8 cellular contexts compared by ENCODE assay signal in genomic region chr19:16626796-16627193, GRCh38. TPM values are rescaled to one million over a fixed set of nuclear protein-coding genes. Genes with fewer than 3 reads are reported as not detected.
DNase-seq lines count a peak whose midpoint lies in the region; ATAC-seq and TF ChIP-seq lines count a peak whose summit lies in the region.

No MANE protein-coding gene starts in this region.

- DNase-seq in neural crest cell (ENCODE audit: low read depth, low spot score) (no peak), DMS79 (lab: John Stamatoyannopoulos, UW) (no peak), kidney glomerular epithelial cell (lab: John Stamatoyannopoulos, UW) (no peak), cerebellar nuclear complex (lab: John Stamatoyannopoulos, UW) (no peak)

- ATAC-seq in GM18502 (IDR thresholded peaks at IDR 0.05; ENCODE audit: poor library complexity, unreplicated experiment), result no peak

- H3K9ac ChIP-seq in BLaER1 (peak overlapping the region; percentile 97), OCI-LY1 (ENCODE audit: low read length) (peak overlapping the region; percentile 98), duodenal mucosa (ENCODE audit: low read depth in 1 of 2, low read length in 2 of 2) (peak overlapping the region; percentile 91 to 99)

- no peaks in the 10 kb centered on the region for H3K9me2 ChIP-seq in OCI-LY1 (ENCODE audit: low read depth, low read length)

- no peak overlapping the region for H2AFZ ChIP-seq in OCI-LY1 (ENCODE audit: low read length)

- H3K36me3 ChIP-seq in BLaER1 (peaks cover 60% of the 10 kb centered on the region), OCI-LY1 (ENCODE audit: insufficient read depth, low read length) (peaks cover 42% of the 10 kb centered on the region), duodenal mucosa (ENCODE audit: control insufficient read depth in 1 of 2, insufficient read depth in 2 of 2, low read length in 2 of 2) (peaks cover 6 to 37% of the 10 kb centered on the region in 2 donors)

- H3K27me3 Mint-ChIP-seq in neural crest cell (ENCODE audit: low read depth), result no peaks in the 10 kb centered on the region

- H4K20me1 ChIP-seq in BLaER1 (peaks cover 60% of the 10 kb centered on the region), OCI-LY1 (ENCODE audit: insufficient read depth, low read length) (no peaks in the 10 kb centered on the region)

- peak overlapping the region; percentile 75 for H3K27ac ChIP-seq in BLaER1
- H3K27ac ChIP-seq in OCI-LY1 (ENCODE audit: low read depth, low read length, poor library complexity, severe bottlenecking), result peak overlapping the region; percentile 47
- no peak overlapping the region for H3K27ac ChIP-seq in duodenal mucosa (ENCODE audit: low read depth, low read length)

- H3K36me3 Mint-ChIP-seq in neural crest cell (ENCODE audit: low read depth), result peaks cover 3% of the 10 kb centered on the region

- TF ChIP-seq CTCF in OCI-LY1 (IDR thresholded peaks at IDR 0.05; ENCODE audit: low read length), result no peak
- no peak for TF ChIP-seq CTCF in neural crest cell (conservative IDR thresholded peaks at IDR 0.05)

- H3K4me1 Mint-ChIP-seq in neural crest cell, result peaks cover 27% of the 10 kb centered on the region

- H3K4me2 ChIP-seq in BLaER1 (peak overlapping the region; percentile 92), OCI-LY1 (ENCODE audit: low read length) (peak overlapping the region; percentile 84)

- no peaks in the 10 kb centered on the region for H3K9me3 Mint-ChIP-seq in neural crest cell

- H3F3A ChIP-seq in OCI-LY1 (ENCODE audit: insufficient read depth, low read length), result peaks cover 8% of the 10 kb centered on the region

- peaks cover 28% of the 10 kb centered on the region for H3K4me1 ChIP-seq in BLaER1
- H3K4me1 ChIP-seq in OCI-LY1 (ENCODE audit: insufficient read depth, low read length, severe bottlenecking), result peaks cover 71% of the 10 kb centered on the region
- H3K4me1 ChIP-seq in duodenal mucosa (ENCODE audit: control insufficient read depth in 1 of 2, insufficient read depth in 2 of 2, low read length in 2 of 2), result peaks cover 17 to 30% of the 10 kb centered on the region in 2 donors

- H3K79me2 ChIP-seq in OCI-LY1 (ENCODE audit: insufficient read depth, low read length), result peaks cover 61% of the 10 kb centered on the region

- peak overlapping the region; percentile 43 for H3K27ac Mint-ChIP-seq in neural crest cell (ENCODE audit: unreplicated experiment)

- H3K4me3 Mint-ChIP-seq in neural crest cell, result peak overlapping the region; percentile 94

- H3K4me3 ChIP-seq in BLaER1 (peak overlapping the region; percentile 94), OCI-LY1 (ENCODE audit: low read depth, low read length, poor library complexity, severe bottlenecking) (peak overlapping the region; percentile 98), duodenal mucosa (ENCODE audit: low read depth in 1 of 2, low read length in 2 of 2) (peak overlapping the region; percentile 90 to 95)

- no peaks in the 10 kb centered on the region for H3K27me3 ChIP-seq in BLaER1
- no peaks in the 10 kb centered on the region for H3K27me3 ChIP-seq in OCI-LY1 (ENCODE audit: insufficient read depth, low read length)
- no peaks in the 10 kb centered on the region for H3K27me3 ChIP-seq in duodenal mucosa (ENCODE audit: control insufficient read depth in 1 of 2, insufficient read depth in 2 of 2, low read length in 2 of 2)

- H3K9me3 ChIP-seq in BLaER1 (peaks cover 8% of the 10 kb centered on the region), OCI-LY1 (ENCODE audit: low read length) (no peaks in the 10 kb centered on the region), duodenal mucosa (ENCODE audit: control insufficient read depth in 1 of 2, low read length in 2 of 2) (no peaks in the 10 kb centered on the region)

RNA-seq across cellular contexts. Expression of gene MED26, which starts 1.2 kb away (rescaled TPM):
- total RNA-seq in neural crest cell, result 11.7 and 11.8 TPM in 2 replicates

RNA-seq across cellular contexts. Expression of gene SMIM7, which starts 33.1 kb away (rescaled TPM):
- total RNA-seq in neural crest cell, result 78.7 and 79.1 TPM in 2 replicates

RNA-seq across cellular contexts. Expression of gene TMEM38A, which starts 34.1 kb away (rescaled TPM):
- total RNA-seq in neural crest cell, result 3.4 and 4.4 TPM in 2 replicates

RNA-seq across cellular contexts. Expression of gene SLC35E1, which starts 54.6 kb away (rescaled TPM):
- total RNA-seq in neural crest cell, result 30.4 and 32.5 TPM in 2 replicates
